Comparison of ENCODE assay signal across 1 cellular context in the genomic region with DNA sequence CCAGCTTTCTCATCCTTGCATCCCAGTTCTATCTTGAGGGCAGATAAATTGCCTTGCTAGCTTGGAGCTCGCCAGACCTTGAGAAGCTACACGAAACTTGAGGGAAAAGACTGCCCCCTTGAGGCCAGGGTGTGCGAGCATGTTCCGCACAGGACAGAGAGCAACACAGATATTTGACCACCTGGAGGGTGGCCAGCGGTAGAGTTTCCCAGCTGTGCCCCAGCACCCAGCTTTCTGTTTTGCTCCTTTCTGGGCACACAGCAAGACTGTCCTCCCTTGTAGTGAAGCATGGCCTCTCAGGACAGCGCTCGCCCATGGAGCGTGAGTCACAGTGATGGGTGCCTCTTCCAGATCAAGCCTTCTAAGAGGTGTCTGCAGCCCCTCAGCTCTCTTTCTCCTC.
TF ChIP-seq lines count a peak whose summit lies in the region.

No MANE protein-coding gene starts in this region.

TF ChIP-seq in SK-N-SH treated with all-trans-retinoic acid at 6 μM for 48 hours, 23 proteins besides CTCF, POLR2A, EP300 and RAD21 (continued from another document):
- TF ChIP-seq, protein P1, sequence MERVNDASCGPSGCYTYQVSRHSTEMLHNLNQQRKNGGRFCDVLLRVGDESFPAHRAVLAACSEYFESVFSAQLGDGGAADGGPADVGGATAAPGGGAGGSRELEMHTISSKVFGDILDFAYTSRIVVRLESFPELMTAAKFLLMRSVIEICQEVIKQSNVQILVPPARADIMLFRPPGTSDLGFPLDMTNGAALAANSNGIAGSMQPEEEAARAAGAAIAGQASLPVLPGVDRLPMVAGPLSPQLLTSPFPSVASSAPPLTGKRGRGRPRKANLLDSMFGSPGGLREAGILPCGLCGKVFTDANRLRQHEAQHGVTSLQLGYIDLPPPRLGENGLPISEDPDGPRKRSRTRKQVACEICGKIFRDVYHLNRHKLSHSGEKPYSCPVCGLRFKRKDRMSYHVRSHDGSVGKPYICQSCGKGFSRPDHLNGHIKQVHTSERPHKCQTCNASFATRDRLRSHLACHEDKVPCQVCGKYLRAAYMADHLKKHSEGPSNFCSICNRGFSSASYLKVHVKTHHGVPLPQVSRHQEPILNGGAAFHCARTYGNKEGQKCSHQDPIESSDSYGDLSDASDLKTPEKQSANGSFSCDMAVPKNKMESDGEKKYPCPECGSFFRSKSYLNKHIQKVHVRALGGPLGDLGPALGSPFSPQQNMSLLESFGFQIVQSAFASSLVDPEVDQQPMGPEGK (CRISPR knock-in tag; IDR thresholded peaks at IDR 0.05; ENCODE audit: borderline replicate concordance) = no peak
- TF ChIP-seq ZFP30 (CRISPR knock-in tag; IDR thresholded peaks at IDR 0.05) = no peak
